Comparison of ENCODE assay signal across 14 cellular contexts in the genomic region with DNA sequence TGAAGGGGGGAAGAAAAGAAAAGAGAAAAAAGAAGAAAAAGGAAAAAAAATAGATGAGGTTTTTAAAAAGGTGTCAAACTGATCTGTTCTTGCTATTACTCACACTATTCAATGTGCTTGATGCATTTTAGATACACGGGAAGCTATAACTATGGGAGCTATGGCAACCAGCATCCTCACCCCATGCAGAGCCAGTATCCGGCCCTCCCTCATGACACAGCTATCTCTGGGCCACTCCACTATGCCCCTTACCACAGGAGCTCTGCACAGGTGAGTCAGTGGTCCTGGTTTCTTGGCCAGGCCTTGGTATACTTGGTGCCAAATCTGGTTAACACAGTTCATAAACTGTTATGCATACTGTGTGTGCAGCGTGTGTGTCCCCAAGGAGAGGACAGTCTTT. TPM values are rescaled to one million over a fixed set of nuclear protein-coding genes. Genes with fewer than 3 reads are reported as not detected.
A peak's percentile ranks its signal among the peaks of the same experiment; 100 is the strongest.
DNase-seq lines count a peak whose midpoint lies in the region; ATAC-seq and TF ChIP-seq lines count a peak whose summit lies in the region.
"Had no signal": no experiment of that assay in that cellular context is flagged by ENCODE, and none has a peak within 500 bp of the region (broad histone marks: within the 10 kb centered on the region; RNA-seq: fewer than 3 reads in every experiment).

No MANE protein-coding gene starts in this region.

- no peak for ATAC-seq in central memory CD8-positive, alpha-beta T cell (replicated peaks; ENCODE audit: extremely low read depth, poor library complexity, severe bottlenecking)
- ATAC-seq in stimulated activated effector memory CD8-positive, alpha-beta T cell treated with anti-CD3 and anti-CD28 coated beads, Interleukin-12 subunit alpha, Interleukin-12 subunit beta, amount 100 ng/mL, for 72 hours: peak; percentile 66
- no peak for ATAC-seq in GM19035 (IDR thresholded peaks at IDR 0.05; ENCODE audit: unreplicated experiment)
- ATAC-seq: HCT116 had no signal

- H3K4me1 Mint-ChIP-seq in activated CD4-positive, alpha-beta memory T cell treated with anti-CD3 and anti-CD28 coated beads for 36 hours (ENCODE audit: low read depth): peaks cover 51% of the 10 kb centered on the region
- peaks cover 43% of the 10 kb centered on the region for H3K4me1 Mint-ChIP-seq in activated CD4-positive, alpha-beta memory T cell treated with anti-CD3 and anti-CD28 coated beads, Interleukin-2, amount 10 ng/mL, durations not matched to agents 7 days and 5 days
- H3K4me1 Mint-ChIP-seq in activated naive CD4-positive, alpha-beta T cell treated with anti-CD3 and anti-CD28 coated beads for 36 hours (ENCODE audit: low read depth): peaks cover 47% of the 10 kb centered on the region
- H3K4me1 Mint-ChIP-seq in central memory CD8-positive, alpha-beta T cell: peaks cover 39% of the 10 kb centered on the region
- H3K4me1 Mint-ChIP-seq in stimulated activated effector memory CD8-positive, alpha-beta T cell treated with anti-CD3 and anti-CD28 coated beads, Interleukin-12 subunit alpha, Interleukin-12 subunit beta, amount 100 ng/mL, for 72 hours: peaks cover 54% of the 10 kb centered on the region
- no peaks in the 10 kb centered on the region for H3K4me1 Mint-ChIP-seq in chondrocyte (ENCODE audit: low read depth)

- no peak overlapping the region for H3K4me3 Mint-ChIP-seq in activated CD4-positive, alpha-beta memory T cell treated with anti-CD3 and anti-CD28 coated beads for 36 hours
- H3K4me3 Mint-ChIP-seq in activated CD4-positive, alpha-beta memory T cell treated with anti-CD3 and anti-CD28 coated beads, Interleukin-2, amount 10 ng/mL, durations not matched to agents 7 days and 5 days: no peak overlapping the region
- no peak overlapping the region for H3K4me3 Mint-ChIP-seq in activated naive CD4-positive, alpha-beta T cell treated with anti-CD3 and anti-CD28 coated beads for 36 hours
- no peak overlapping the region for H3K4me3 Mint-ChIP-seq in central memory CD8-positive, alpha-beta T cell
- no peak overlapping the region for H3K4me3 Mint-ChIP-seq in stimulated activated effector memory CD8-positive, alpha-beta T cell treated with anti-CD3 and anti-CD28 coated beads, Interleukin-12 subunit alpha, Interleukin-12 subunit beta, amount 100 ng/mL, for 72 hours
- no peak overlapping the region for H3K4me3 Mint-ChIP-seq in chondrocyte (ENCODE audit: unreplicated experiment)

- H3K27me3 Mint-ChIP-seq in activated CD4-positive, alpha-beta memory T cell treated with anti-CD3 and anti-CD28 coated beads for 36 hours: no peaks in the 10 kb centered on the region
- no peaks in the 10 kb centered on the region for H3K27me3 Mint-ChIP-seq in activated CD4-positive, alpha-beta memory T cell treated with anti-CD3 and anti-CD28 coated beads, Interleukin-2, amount 10 ng/mL, durations not matched to agents 7 days and 5 days
- H3K27me3 Mint-ChIP-seq in activated naive CD4-positive, alpha-beta T cell treated with anti-CD3 and anti-CD28 coated beads for 36 hours (ENCODE audit: low read depth): no peaks in the 10 kb centered on the region
- H3K27me3 Mint-ChIP-seq in central memory CD8-positive, alpha-beta T cell: no peaks in the 10 kb centered on the region
- no peaks in the 10 kb centered on the region for H3K27me3 Mint-ChIP-seq in chondrocyte (ENCODE audit: low read depth)

- intact Hi-C loops in activated CD4-positive, alpha-beta memory T cell treated with anti-CD3 and anti-CD28 coated beads for 36 hours (cut with micrococcal nuclease): no loop called here
- intact Hi-C loops in activated naive CD4-positive, alpha-beta T cell treated with anti-CD3 and anti-CD28 coated beads for 36 hours (cut with micrococcal nuclease): loop anchor here (5.0 kb wide), 2 partner anchors 393 to 572 kb away; a partner anchor contains a TSS

- H3K27ac Mint-ChIP-seq in activated CD4-positive, alpha-beta memory T cell treated with anti-CD3 and anti-CD28 coated beads for 36 hours: peak overlapping the region; percentile 11
- no peak overlapping the region for H3K27ac Mint-ChIP-seq in activated CD4-positive, alpha-beta memory T cell treated with anti-CD3 and anti-CD28 coated beads, Interleukin-2, amount 10 ng/mL, durations not matched to agents 7 days and 5 days
- no peak overlapping the region for H3K27ac Mint-ChIP-seq in activated naive CD4-positive, alpha-beta T cell treated with anti-CD3 and anti-CD28 coated beads for 36 hours
- H3K27ac Mint-ChIP-seq in central memory CD8-positive, alpha-beta T cell (ENCODE audit: low read depth): peak overlapping the region; percentile 92
- H3K27ac Mint-ChIP-seq in stimulated activated effector memory CD8-positive, alpha-beta T cell treated with anti-CD3 and anti-CD28 coated beads, Interleukin-12 subunit alpha, Interleukin-12 subunit beta, amount 100 ng/mL, for 72 hours: peak overlapping the region; percentile 74
- no peak overlapping the region for H3K27ac Mint-ChIP-seq in chondrocyte (ENCODE audit: unreplicated experiment)

- H3K36me3 Mint-ChIP-seq in activated CD4-positive, alpha-beta memory T cell treated with anti-CD3 and anti-CD28 coated beads for 36 hours: peaks cover 2% of the 10 kb centered on the region
- H3K36me3 Mint-ChIP-seq in activated CD4-positive, alpha-beta memory T cell treated with anti-CD3 and anti-CD28 coated beads, Interleukin-2, amount 10 ng/mL, durations not matched to agents 7 days and 5 days (ENCODE audit: low read depth): peaks cover 7% of the 10 kb centered on the region
- peaks cover 5% of the 10 kb centered on the region for H3K36me3 Mint-ChIP-seq in activated naive CD4-positive, alpha-beta T cell treated with anti-CD3 and anti-CD28 coated beads for 36 hours (ENCODE audit: low read depth)
- H3K36me3 Mint-ChIP-seq in central memory CD8-positive, alpha-beta T cell (ENCODE audit: insufficient read depth): no peaks in the 10 kb centered on the region
- H3K36me3 Mint-ChIP-seq in stimulated activated effector memory CD8-positive, alpha-beta T cell treated with anti-CD3 and anti-CD28 coated beads, Interleukin-12 subunit alpha, Interleukin-12 subunit beta, amount 100 ng/mL, for 72 hours: no peaks in the 10 kb centered on the region
- H3K36me3 Mint-ChIP-seq in chondrocyte (ENCODE audit: low read depth): no peaks in the 10 kb centered on the region

- no peaks in the 10 kb centered on the region for H3K9me3 Mint-ChIP-seq in activated CD4-positive, alpha-beta memory T cell treated with anti-CD3 and anti-CD28 coated beads for 36 hours
- peaks cover 8% of the 10 kb centered on the region for H3K9me3 Mint-ChIP-seq in activated CD4-positive, alpha-beta memory T cell treated with anti-CD3 and anti-CD28 coated beads, Interleukin-2, amount 10 ng/mL, durations not matched to agents 7 days and 5 days
- H3K9me3 Mint-ChIP-seq in activated naive CD4-positive, alpha-beta T cell treated with anti-CD3 and anti-CD28 coated beads for 36 hours: peaks cover 7% of the 10 kb centered on the region
- no peaks in the 10 kb centered on the region for H3K9me3 Mint-ChIP-seq in central memory CD8-positive, alpha-beta T cell
- H3K9me3 Mint-ChIP-seq in stimulated activated effector memory CD8-positive, alpha-beta T cell treated with anti-CD3 and anti-CD28 coated beads, Interleukin-12 subunit alpha, Interleukin-12 subunit beta, amount 100 ng/mL, for 72 hours: peaks cover 5% of the 10 kb centered on the region
- peaks cover 4% of the 10 kb centered on the region for H3K9me3 Mint-ChIP-seq in chondrocyte (ENCODE audit: low read depth)

- DNase-seq in activated CD4-positive, alpha-beta memory T cell treated with anti-CD3 and anti-CD28 coated beads for 36 hours: peak; percentile 53
- DNase-seq in activated CD4-positive, alpha-beta memory T cell treated with anti-CD3 and anti-CD28 coated beads, Interleukin-2, amount 10 ng/mL, durations not matched to agents 7 days and 5 days: no peak
- DNase-seq in activated naive CD4-positive, alpha-beta T cell treated with anti-CD3 and anti-CD28 coated beads for 36 hours: peak; percentile 42
- DNase-seq in activated naive CD4-positive, alpha-beta T cell (lab: John Stamatoyannopoulos, UW): no peak
- no peak for DNase-seq in central memory CD8-positive, alpha-beta T cell (ENCODE audit: low spot score in 2 of 2)
- no peak for DNase-seq in stimulated activated effector memory CD8-positive, alpha-beta T cell treated with anti-CD3 and anti-CD28 coated beads, Interleukin-12 subunit alpha, Interleukin-12 subunit beta, amount 100 ng/mL, for 72 hours (ENCODE audit: low spot score in 2 of 2)
- DNase-seq in chondrocyte (ENCODE audit: low spot score): no peak
- DNase-seq: 8988T, AML-193, Calu3, DMS 273 treated with DMSO at 0.1 percent for 48 hours, GM23248 had no signal

- POLR2A ChIA-PET in activated CD4-positive, alpha-beta memory T cell treated with anti-CD3 and anti-CD28 coated beads for 36 hours (lab: Charles Lee): no interaction called here
- POLR2A ChIA-PET in activated CD4-positive, alpha-beta memory T cell treated with anti-CD3 and anti-CD28 coated beads, Interleukin-2, amount 10 ng/mL, durations not matched to agents 7 days and 5 days (lab: Charles Lee): no interaction called here

- TF ChIP-seq CTCF in chondrocyte (IDR thresholded peaks at IDR 0.05): no peak

- CTCF ChIA-PET in activated CD4-positive, alpha-beta memory T cell treated with anti-CD3 and anti-CD28 coated beads for 36 hours (lab: Charles Lee): no interaction called here
- CTCF ChIA-PET in activated CD4-positive, alpha-beta memory T cell treated with anti-CD3 and anti-CD28 coated beads, Interleukin-2, amount 10 ng/mL, durations not matched to agents 7 days and 5 days (lab: Charles Lee): no interaction called here
- CTCF ChIA-PET in activated naive CD4-positive, alpha-beta T cell treated with anti-CD3 and anti-CD28 coated beads for 36 hours (lab: Charles Lee): no interaction called here

RNA-seq across cellular contexts. Expression of a gene that starts 24.0 kb away (rescaled TPM):
- total RNA-seq in activated CD4-positive, alpha-beta memory T cell treated with anti-CD3 and anti-CD28 coated beads for 36 hours: 1 to 10 TPM; 9.7 to 9.9 TPM
- total RNA-seq in activated CD4-positive, alpha-beta memory T cell treated with anti-CD3 and anti-CD28 coated beads, Interleukin-2, amount 10 ng/mL, durations not matched to agents 7 days and 5 days: 10 to 100 TPM in 1 of 2 experiments, 1 to 10 TPM in 1; 9.1 to 11.6 TPM
- 1 to 10 TPM; 7.3 to 8.1 TPM for total RNA-seq in activated naive CD4-positive, alpha-beta T cell treated with anti-CD3 and anti-CD28 coated beads for 36 hours
- total RNA-seq in chondrocyte: 12.3 to 20.4 TPM (median 14.2 TPM) in 3 replicates

Comparison
In these comparisons a context has a peak if more than half of its experiments do, and no peak if none do; other contexts are left out.
1. DNase-seq: peak in activated CD4-positive, alpha-beta memory T cell treated with anti-CD3 and anti-CD28 coated beads for 36 hours (single experiment) and activated naive CD4-positive, alpha-beta T cell treated with anti-CD3 and anti-CD28 coated beads for 36 hours (single experiment); none in activated CD4-positive, alpha-beta memory T cell treated with anti-CD3 and anti-CD28 coated beads, Interleukin-2, amount 10 ng/mL, durations not matched to agents 7 days and 5 days (single experiment), activated naive CD4-positive, alpha-beta T cell (0 of 4), central memory CD8-positive, alpha-beta T cell (0 of 2), stimulated activated effector memory CD8-positive, alpha-beta T cell treated with anti-CD3 and anti-CD28 coated beads, Interleukin-12 subunit alpha, Interleukin-12 subunit beta, amount 100 ng/mL, for 72 hours (0 of 2) and chondrocyte (single experiment).
2. H3K27ac Mint-ChIP-seq: peak in activated CD4-positive, alpha-beta memory T cell treated with anti-CD3 and anti-CD28 coated beads for 36 hours (single experiment), central memory CD8-positive, alpha-beta T cell (single experiment) and stimulated activated effector memory CD8-positive, alpha-beta T cell treated with anti-CD3 and anti-CD28 coated beads, Interleukin-12 subunit alpha, Interleukin-12 subunit beta, amount 100 ng/mL, for 72 hours (single experiment); none in activated CD4-positive, alpha-beta memory T cell treated with anti-CD3 and anti-CD28 coated beads, Interleukin-2, amount 10 ng/mL, durations not matched to agents 7 days and 5 days (single experiment), activated naive CD4-positive, alpha-beta T cell treated with anti-CD3 and anti-CD28 coated beads for 36 hours (single experiment) and chondrocyte (single experiment).